Comparison of ENCODE assay signal across 10 cellular contexts in genomic region chr10:95391570-95392249, GRCh38.
A peak's percentile ranks its signal among the peaks of the same experiment; 100 is the strongest.
DNase-seq lines count a peak whose midpoint lies in the region; ATAC-seq and TF ChIP-seq lines count a peak whose summit lies in the region.
"Had no signal": no experiment of that assay in that cellular context is flagged by ENCODE, and none has a peak within 500 bp of the region (broad histone marks: within the 10 kb centered on the region; RNA-seq: fewer than 3 reads in every experiment).

No MANE protein-coding gene starts in this region.

- no peak for TF ChIP-seq CTCF in nephron progenitor cell (IDR thresholded peaks at IDR 0.05)
- TF ChIP-seq CTCF in upper lobe of right lung (IDR thresholded peaks at IDR 0.05) = no peak

- H3K27me3 Mint-ChIP-seq in nephron progenitor cell (ENCODE audit: low read depth, poor library complexity) = peaks cover 5% of the 10 kb centered on the region

- H3K9ac ChIP-seq in Karpas-422 (ENCODE audit: low read length) = no peak overlapping the region

- peaks cover 21% of the 10 kb centered on the region for H3K4me1 Mint-ChIP-seq in nephron progenitor cell

- H3K27ac ChIP-seq in Karpas-422 (ENCODE audit: low read length) (no peak overlapping the region), caudate nucleus (ENCODE audit: low read depth, low read length) (peak overlapping the region; percentile 89), upper lobe of right lung (no peak overlapping the region)
- H3K27ac ChIP-seq: epithelial cell of prostate had no signal

- no peaks in the 10 kb centered on the region for H3K9me2 ChIP-seq in Karpas-422 (replicated peaks; ENCODE audit: insufficient read depth, low read length)

- H3K36me3 Mint-ChIP-seq in nephron progenitor cell (ENCODE audit: low read depth) = no peaks in the 10 kb centered on the region

- H3K27ac Mint-ChIP-seq in nephron progenitor cell = no peak overlapping the region

- H3K4me2 ChIP-seq in Karpas-422 (ENCODE audit: low read depth, low read length, poor library complexity, severe bottlenecking) = no peak overlapping the region

- H3K9me3 ChIP-seq in Karpas-422 (ENCODE audit: low read length) = no peaks in the 10 kb centered on the region
- no peaks in the 10 kb centered on the region for H3K9me3 ChIP-seq in upper lobe of right lung

- no peak for ATAC-seq in HG02885 (IDR thresholded peaks at IDR 0.05; ENCODE audit: poor library complexity, unreplicated experiment)
- ATAC-seq in GM19452 (IDR thresholded peaks at IDR 0.05; ENCODE audit: unreplicated experiment) = no peak
- no peak for ATAC-seq in upper lobe of right lung

- H3K27me3 ChIP-seq in Karpas-422 (ENCODE audit: low read length) = no peaks in the 10 kb centered on the region
- H3K27me3 ChIP-seq in upper lobe of right lung = no peaks in the 10 kb centered on the region

- H4K20me1 ChIP-seq in Karpas-422 (ENCODE audit: insufficient read depth, low read depth, low read length) = no peaks in the 10 kb centered on the region

- H2AFZ ChIP-seq in Karpas-422 (ENCODE audit: low read length) = no peak overlapping the region

- DNase-seq in EH (ENCODE audit: low read depth) = peak; percentile 69
- peak; percentile 41 for DNase-seq in Karpas-422
- peak in 16 of 61 donors; percentile 21 to 76 (median 34) for DNase-seq in caudate nucleus (lab: John Stamatoyannopoulos, UW)
- peak; percentile 45 for DNase-seq in nephron progenitor cell
- DNase-seq in upper lobe of right lung = no peak
- DNase-seq in retina = no peak
- DNase-seq: small intestine had no signal

- H3K4me1 ChIP-seq in Karpas-422 (ENCODE audit: low read length) = no peaks in the 10 kb centered on the region
- peaks cover 51% of the 10 kb centered on the region for H3K4me1 ChIP-seq in upper lobe of right lung

- no peaks in the 10 kb centered on the region for H3K79me2 ChIP-seq in Karpas-422 (ENCODE audit: low read length)

- H3K9me3 Mint-ChIP-seq in nephron progenitor cell = no peaks in the 10 kb centered on the region

- no peaks in the 10 kb centered on the region for H3K36me3 ChIP-seq in Karpas-422 (ENCODE audit: insufficient read depth, low read length)
- no peaks in the 10 kb centered on the region for H3K36me3 ChIP-seq in upper lobe of right lung

- intact Hi-C loops in upper lobe of right lung (cut with DNase I) = no loop called here

- H3K4me3 Mint-ChIP-seq in nephron progenitor cell = no peak overlapping the region

- H3K4me3 ChIP-seq in Karpas-422 (ENCODE audit: low read length) = no peak overlapping the region
- no peak overlapping the region for H3K4me3 ChIP-seq in upper lobe of right lung

Comparison
In these comparisons a context has a peak if more than half of its experiments do, and no peak if none do; other contexts are left out.
1. DNase-seq: peak in EH (single experiment), Karpas-422 (single experiment) and nephron progenitor cell (single experiment); none in upper lobe of right lung (single experiment) and retina (single experiment).